ENCODE assay signal across 33 cellular contexts in the genomic region with DNA sequence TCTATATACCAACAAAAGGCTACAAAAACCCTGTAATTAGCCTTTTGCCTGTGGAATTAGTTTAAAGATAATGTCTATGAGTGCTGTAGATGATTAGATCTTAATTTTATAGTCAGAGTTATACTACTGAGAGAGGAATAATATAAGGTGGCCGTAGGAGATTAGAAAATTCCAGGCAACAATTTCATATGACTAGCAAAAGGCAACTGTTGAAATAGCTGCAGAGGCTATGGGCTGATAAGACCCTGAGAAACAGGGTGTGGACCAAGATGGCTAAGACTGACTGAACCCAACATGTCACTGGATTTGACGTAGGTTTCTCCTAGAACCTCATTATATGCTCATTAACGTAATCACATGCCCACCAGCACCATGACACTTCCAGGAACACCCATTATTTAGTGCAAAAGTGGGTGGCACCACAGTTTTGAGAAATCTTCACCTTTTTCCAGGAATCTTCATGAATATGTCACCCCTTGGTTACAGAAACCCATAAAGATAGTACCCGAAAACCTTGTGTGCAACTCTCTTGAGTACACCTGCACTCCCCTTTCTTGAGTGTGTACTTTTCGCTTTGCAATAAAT. TPM values are rescaled to one million over a fixed set of nuclear protein-coding genes. Genes with fewer than 3 reads are reported as not detected.
"Had no signal": no experiment of that assay in that cellular context is flagged by ENCODE, and none has a peak within 500 bp of the region (broad histone marks: within the 10 kb centered on the region; RNA-seq: fewer than 3 reads in every experiment).

No MANE protein-coding gene starts in this region.

- H3K27me3 Mint-ChIP-seq: stimulated activated naive CD8-positive, alpha-beta T cell treated with anti-CD3 and anti-CD28 coated beads, Interleukin-15, Interleukin-2, amounts not matched to agents 100 ng/mL and 50 ng/mL, for 24 hours had no signal

- H3K4me1 ChIP-seq: left lung, lower lobe of right lung, pancreas, prostate gland, sigmoid colon, suprapubic skin, tibial artery, upper lobe of right lung had no signal

- H3K27me3 ChIP-seq: left lung, pancreas, sigmoid colon, spleen, suprapubic skin, tibial artery, upper lobe of right lung had no signal

- H3K27ac ChIP-seq: left lung, lower lobe of right lung, pancreas, prostate gland, sigmoid colon, spleen, suprapubic skin, thoracic aorta, tibial artery, upper lobe of right lung had no signal

- DNase-seq: hypothalamus; immature natural killer cell; kidney; left colon; left lung; lower lobe of right lung; mammary epithelial cell; mesenchymal stem cell; naive thymus-derived CD8-positive, alpha-beta T cell; nucleus accumbens; pancreas; posterior cingulate gyrus; retina; right cardiac atrium; sigmoid colon; small intestine; spleen; stimulated activated CD4-positive, alpha-beta T cell treated with anti-CD3 and anti-CD28 coated beads, Interleukin-4, amount 100 ng/mL, for 24 hours; stimulated activated naive CD4-positive, alpha-beta T cell; tibial artery; trophoblast cell; upper lobe of right lung had no signal

- H3K36me3 ChIP-seq: left lung, lower lobe of right lung, pancreas, prostate gland, sigmoid colon, spleen, suprapubic skin, thoracic aorta, tibial artery, upper lobe of right lung had no signal

- H3K9me3 Mint-ChIP-seq: immature natural killer cell; naive thymus-derived CD8-positive, alpha-beta T cell; nephron; neural crest cell; stimulated activated effector memory CD8-positive, alpha-beta T cell treated with anti-CD3 and anti-CD28 coated beads, Interleukin-12 subunit alpha, Interleukin-12 subunit beta, amount 100 ng/mL, for 72 hours; stimulated activated naive CD8-positive, alpha-beta T cell treated with anti-CD3 and anti-CD28 coated beads, Interleukin-15, Interleukin-2, amounts not matched to agents 100 ng/mL and 50 ng/mL, for 24 hours had no signal

- H3K9me3 ChIP-seq: left lung, lower lobe of right lung, pancreas, prostate gland, sigmoid colon, spleen, suprapubic skin, thoracic aorta, tibial artery, upper lobe of right lung had no signal

- ATAC-seq: left colon; left lung; lower lobe of right lung; naive thymus-derived CD8-positive, alpha-beta T cell; pancreas; right cardiac atrium; stimulated activated effector memory CD8-positive, alpha-beta T cell treated with anti-CD3 and anti-CD28 coated beads, Interleukin-12 subunit alpha, Interleukin-12 subunit beta, amount 100 ng/mL, for 72 hours; upper lobe of right lung had no signal

- H3K4me1 Mint-ChIP-seq: immature natural killer cell; naive thymus-derived CD8-positive, alpha-beta T cell; nephron; neural crest cell; stimulated activated effector memory CD8-positive, alpha-beta T cell treated with anti-CD3 and anti-CD28 coated beads, Interleukin-12 subunit alpha, Interleukin-12 subunit beta, amount 100 ng/mL, for 72 hours had no signal

- FAIRE-seq: islet of Langerhans, kidney, pancreas, small intestine, urothelium cell line had no signal

- H3K4me3 ChIP-seq: left lung, lower lobe of right lung, pancreas, prostate gland, sigmoid colon, spleen, suprapubic skin, thoracic aorta, tibial artery, upper lobe of right lung had no signal

- H3K36me3 Mint-ChIP-seq: immature natural killer cell; naive thymus-derived CD8-positive, alpha-beta T cell; stimulated activated effector memory CD8-positive, alpha-beta T cell treated with anti-CD3 and anti-CD28 coated beads, Interleukin-12 subunit alpha, Interleukin-12 subunit beta, amount 100 ng/mL, for 72 hours had no signal

- H3K4me3 Mint-ChIP-seq: immature natural killer cell; naive thymus-derived CD8-positive, alpha-beta T cell; nephron; neural crest cell; stimulated activated effector memory CD8-positive, alpha-beta T cell treated with anti-CD3 and anti-CD28 coated beads, Interleukin-12 subunit alpha, Interleukin-12 subunit beta, amount 100 ng/mL, for 72 hours; stimulated activated naive CD8-positive, alpha-beta T cell treated with anti-CD3 and anti-CD28 coated beads, Interleukin-15, Interleukin-2, amounts not matched to agents 100 ng/mL and 50 ng/mL, for 24 hours had no signal

- H3K27ac Mint-ChIP-seq: immature natural killer cell; naive thymus-derived CD8-positive, alpha-beta T cell; nephron; stimulated activated effector memory CD8-positive, alpha-beta T cell treated with anti-CD3 and anti-CD28 coated beads, Interleukin-12 subunit alpha, Interleukin-12 subunit beta, amount 100 ng/mL, for 72 hours; stimulated activated naive CD8-positive, alpha-beta T cell treated with anti-CD3 and anti-CD28 coated beads, Interleukin-15, Interleukin-2, amounts not matched to agents 100 ng/mL and 50 ng/mL, for 24 hours had no signal

RNA-seq across cellular contexts. Expression of a gene that starts 29.1 kb away (rescaled TPM):
- total RNA-seq: mammary epithelial cell; naive thymus-derived CD8-positive, alpha-beta T cell; osteoblast; subcutaneous adipose tissue; suprapubic skin; thoracic aorta had no signal
- polyA plus RNA-seq: immature natural killer cell; mammary epithelial cell; naive thymus-derived CD8-positive, alpha-beta T cell had no signal
